ENCODE assay signal across 17 cellular contexts in genomic region chr4:76744253-76744921, GRCh38.
A peak's percentile ranks its signal among the peaks of the same experiment; 100 is the strongest.
DNase-seq lines count a peak whose midpoint lies in the region; ATAC-seq, FAIRE-seq and TF ChIP-seq lines count a peak whose summit lies in the region.
"Had no signal": no experiment of that assay in that cellular context is flagged by ENCODE, and none has a peak within 500 bp of the region (broad histone marks: within the 10 kb centered on the region; RNA-seq: fewer than 3 reads in every experiment).

No MANE protein-coding gene starts in this region.

- no peak for TF ChIP-seq RAD21 in A549 (conservative IDR thresholded peaks at IDR 0.05 in 1 of 2, IDR thresholded peaks at IDR 0.05 in 1 of 2)

- H3K27ac Mint-ChIP-seq in chondrocyte (ENCODE audit: unreplicated experiment) (peak overlapping the region; percentile 81), neural progenitor cell (no peak overlapping the region)
- no peak overlapping the region for H3K27ac Mint-ChIP-seq in activated CD4-positive, alpha-beta memory T cell treated with anti-CD3 and anti-CD28 coated beads, Interleukin-2, amount 10 ng/mL, durations not matched to agents 7 days and 5 days

- no peak for TF ChIP-seq POLR2A in A549 (IDR thresholded peaks at IDR 0.05; ENCODE audit: low read length)

- WGBS in A549 (ENCODE audit: missing lambda C conversion rate), result 88% methylated on average over 1 of the region's 1 CpG
- no CpG with 5 or more reads among the region's 1 CpG for WGBS in mesenchymal stem cell

- TF ChIP-seq EP300 in A549 (IDR thresholded peaks at IDR 0.05), result no peak

- no peak overlapping the region for H3K27ac ChIP-seq in A549
- H3K27ac ChIP-seq in mesenchymal stem cell (ENCODE audit: low read length, poor library complexity, severe bottlenecking), result peak overlapping the region; percentile 29
- H3K27ac ChIP-seq in neural progenitor cell, result no peak overlapping the region
- H3K27ac ChIP-seq: HL-60, left lung had no signal

- no peak overlapping the region for H4K8ac ChIP-seq in mesenchymal stem cell (ENCODE audit: low read length)

- H2AK5ac ChIP-seq in mesenchymal stem cell (ENCODE audit: low read length, severe bottlenecking), result no peak overlapping the region

- H3F3A ChIP-seq in Loucy (ENCODE audit: low read depth) (no peaks in the 10 kb centered on the region), neural progenitor cell (ENCODE audit: low read depth) (no peaks in the 10 kb centered on the region)

- no peaks in the 10 kb centered on the region for H4K20me1 ChIP-seq in Loucy (ENCODE audit: insufficient read depth, low read length, poor library complexity, severe bottlenecking)
- peaks cover 19% of the 10 kb centered on the region for H4K20me1 ChIP-seq in neural progenitor cell (ENCODE audit: low read depth)

- H3K18ac ChIP-seq in mesenchymal stem cell (ENCODE audit: low read depth in 1 of 2, low read length in 2 of 2), result peak overlapping the region in 1 of 2 experiments; percentile 30

- ATAC-seq in A549, result no peak
- ATAC-seq: left lung; Right ventricle myocardium inferior; sciatic nerve; stimulated activated naive CD8-positive, alpha-beta T cell treated with anti-CD3 and anti-CD28 coated beads, Interleukin-15, Interleukin-2, amounts not matched to agents 100 U/mL and 50 U/mL, for 24 hours had no signal

- POLR2A ChIA-PET in A549 (lab: Yijun Ruan, JAX), result no interaction called here
- POLR2A ChIA-PET in activated CD4-positive, alpha-beta memory T cell treated with anti-CD3 and anti-CD28 coated beads, Interleukin-2, amount 10 ng/mL, durations not matched to agents 7 days and 5 days (lab: Charles Lee), result no interaction called here

- peaks cover 6% of the 10 kb centered on the region for H3K36me3 Mint-ChIP-seq in chondrocyte (ENCODE audit: low read depth)
- peaks cover 20% of the 10 kb centered on the region for H3K36me3 Mint-ChIP-seq in neural progenitor cell
- H3K36me3 Mint-ChIP-seq in activated CD4-positive, alpha-beta memory T cell treated with anti-CD3 and anti-CD28 coated beads, Interleukin-2, amount 10 ng/mL, durations not matched to agents 7 days and 5 days (ENCODE audit: low read depth), result no peaks in the 10 kb centered on the region

- no peak overlapping the region for H2BK15ac ChIP-seq in mesenchymal stem cell (ENCODE audit: low read depth, poor library complexity, severe bottlenecking)

- CTCF ChIA-PET in A549 (lab: Yijun Ruan, JAX), result interaction anchor here (1.2 to 1.9 kb wide), 7 partner anchors 9 to 233 kb away, joined by 3 to 6 read pairs (median 4); no protein-coding TSS in a partner anchor
- CTCF ChIA-PET in activated CD4-positive, alpha-beta memory T cell treated with anti-CD3 and anti-CD28 coated beads, Interleukin-2, amount 10 ng/mL, durations not matched to agents 7 days and 5 days (lab: Charles Lee), result no interaction called here

- H3K9me3 Mint-ChIP-seq in chondrocyte (ENCODE audit: low read depth) (no peaks in the 10 kb centered on the region), neural progenitor cell (no peaks in the 10 kb centered on the region)
- H3K9me3 Mint-ChIP-seq in activated CD4-positive, alpha-beta memory T cell treated with anti-CD3 and anti-CD28 coated beads, Interleukin-2, amount 10 ng/mL, durations not matched to agents 7 days and 5 days, result no peaks in the 10 kb centered on the region
- H3K9me3 Mint-ChIP-seq: neural crest cell had no signal

- H3K9me3 ChIP-seq in A549 (no peaks in the 10 kb centered on the region), Loucy (ENCODE audit: insufficient read depth, low read depth, low read length) (no peaks in the 10 kb centered on the region), mesenchymal stem cell (ENCODE audit: control insufficient read depth, low read length) (no peaks in the 10 kb centered on the region), neural progenitor cell (ENCODE audit: low read depth) (no peaks in the 10 kb centered on the region)
- H3K9me3 ChIP-seq: left lung had no signal

- H2BK5ac ChIP-seq in mesenchymal stem cell (ENCODE audit: low read depth, low read length, poor library complexity, severe bottlenecking), result no peak overlapping the region

- H3K27me3 ChIP-seq in Loucy (ENCODE audit: insufficient read depth, low read length, poor library complexity, severe bottlenecking) (no peaks in the 10 kb centered on the region), mesenchymal stem cell (ENCODE audit: control insufficient read depth in 1 of 2, insufficient read depth in 1 of 2, low read length in 2 of 2) (no peaks in the 10 kb centered on the region), neural progenitor cell (no peaks in the 10 kb centered on the region)
- H3K27me3 ChIP-seq: left lung had no signal

- H3K4me1 ChIP-seq in A549 (peaks cover 21% of the 10 kb centered on the region; the same call in 2 of the 3 replicates), Loucy (ENCODE audit: insufficient read depth, low read length, poor library complexity, severe bottlenecking) (peaks cover 32% of the 10 kb centered on the region), mesenchymal stem cell (ENCODE audit: control insufficient read depth, insufficient read depth, low read depth, low read length) (peaks cover 2% of the 10 kb centered on the region), neural progenitor cell (peaks cover 11% of the 10 kb centered on the region)

- H3K36me3 ChIP-seq in Loucy (ENCODE audit: insufficient read depth, low read length), result no peaks in the 10 kb centered on the region
- peaks cover 0 to 25% of the 10 kb centered on the region in 2 experiments for H3K36me3 ChIP-seq in mesenchymal stem cell (ENCODE audit: control insufficient read depth in 1 of 2, insufficient read depth in 2 of 2, low read depth in 1 of 2, low read length in 2 of 2)
- no peaks in the 10 kb centered on the region for H3K36me3 ChIP-seq in neural progenitor cell

- H3K4me2 ChIP-seq in A549, result no peak overlapping the region
- H3K4me2 ChIP-seq in Loucy (ENCODE audit: low read depth, low read length, poor library complexity, severe bottlenecking), result peak overlapping the region; percentile 45
- no peak overlapping the region for H3K4me2 ChIP-seq in mesenchymal stem cell (ENCODE audit: low read length, poor library complexity, severe bottlenecking)
- no peak overlapping the region for H3K4me2 ChIP-seq in neural progenitor cell

- H3K9ac ChIP-seq in Loucy (ENCODE audit: low read depth, low read length, poor library complexity, severe bottlenecking) (peak overlapping the region; percentile 39), mesenchymal stem cell (ENCODE audit: low read length) (no peak overlapping the region), neural progenitor cell (no peak overlapping the region)

- H3K23ac ChIP-seq in mesenchymal stem cell (ENCODE audit: low read length in 2 of 2), result no peak overlapping the region

- no peak overlapping the region for H2BK120ac ChIP-seq in mesenchymal stem cell (ENCODE audit: low read depth, low read length)

- no peak overlapping the region for H3K4me3 Mint-ChIP-seq in chondrocyte (ENCODE audit: unreplicated experiment)
- no peak overlapping the region for H3K4me3 Mint-ChIP-seq in neural progenitor cell
- no peak overlapping the region for H3K4me3 Mint-ChIP-seq in activated CD4-positive, alpha-beta memory T cell treated with anti-CD3 and anti-CD28 coated beads, Interleukin-2, amount 10 ng/mL, durations not matched to agents 7 days and 5 days
- H3K4me3 Mint-ChIP-seq: neural crest cell had no signal

- TF ChIP-seq CTCF in A549 (IDR thresholded peaks at IDR 0.05) (no peak), Loucy (conservative IDR thresholded peaks at IDR 0.05; ENCODE audit: low read length) (no peak), chondrocyte (IDR thresholded peaks at IDR 0.05) (peak; percentile 14), neural progenitor cell (IDR thresholded peaks at IDR 0.05) (no peak)

- H3K4ac ChIP-seq in mesenchymal stem cell (ENCODE audit: low read depth in 1 of 2, low read length in 2 of 2), result no peak overlapping the region

- no peak for DNase-seq in A549 (ENCODE audit: low read depth in 1 of 2, low spot score in 1 of 2)
- DNase-seq in chondrocyte (ENCODE audit: low spot score), result no peak
- peak; percentile 65 for DNase-seq in mesenchymal stem cell
- no peak for DNase-seq in midbrain (lab: John Stamatoyannopoulos, UW)
- no peak for DNase-seq in neural progenitor cell (ENCODE audit: low spot score)
- no peak for DNase-seq in activated CD8-positive, alpha-beta memory T cell treated with anti-CD3 and anti-CD28 coated beads for 24 hours
- DNase-seq in activated CD4-positive, alpha-beta memory T cell treated with anti-CD3 and anti-CD28 coated beads, Interleukin-2, amount 10 ng/mL, durations not matched to agents 7 days and 5 days, result no peak
- DNase-seq: activated naive CD4-positive, alpha-beta T cell; left lung; NCI-H2107; stimulated activated naive CD8-positive, alpha-beta T cell treated with anti-CD3 and anti-CD28 coated beads, Interleukin-15, Interleukin-2, amounts not matched to agents 100 U/mL and 50 U/mL, for 24 hours had no signal

- peaks cover 11% of the 10 kb centered on the region for H3K79me1 ChIP-seq in mesenchymal stem cell (replicated peaks; ENCODE audit: low read length, poor library complexity, severe bottlenecking)

- no peak overlapping the region for H4K91ac ChIP-seq in mesenchymal stem cell (ENCODE audit: low read length)

- H3K27me3 Mint-ChIP-seq in chondrocyte (ENCODE audit: low read depth) (no peaks in the 10 kb centered on the region), neural progenitor cell (ENCODE audit: insufficient read depth, low read depth) (no peaks in the 10 kb centered on the region)
- H3K27me3 Mint-ChIP-seq in activated CD4-positive, alpha-beta memory T cell treated with anti-CD3 and anti-CD28 coated beads, Interleukin-2, amount 10 ng/mL, durations not matched to agents 7 days and 5 days, result peaks cover 12% of the 10 kb centered on the region

- H3K14ac ChIP-seq in mesenchymal stem cell (ENCODE audit: low read length in 2 of 2), result no peak overlapping the region

- H3K4me3 ChIP-seq in A549 (no peak overlapping the region), Loucy (ENCODE audit: low read length, poor library complexity, severe bottlenecking) (no peak overlapping the region), mesenchymal stem cell (ENCODE audit: insufficient read depth in 1 of 2, low read depth in 1 of 2, low read length in 2 of 2) (no peak overlapping the region), neural progenitor cell (no peak overlapping the region)
- H3K4me3 ChIP-seq: left lung had no signal

- no peaks in the 10 kb centered on the region for H3K9me2 ChIP-seq in Loucy (replicated peaks; ENCODE audit: low read depth, low read length)

- no peak for FAIRE-seq in A549 (lab: Jason Lieb, UNC)
- FAIRE-seq: A204.1 had no signal

- H3K79me2 ChIP-seq in Loucy (ENCODE audit: insufficient read depth, low read length) (no peaks in the 10 kb centered on the region), neural progenitor cell (ENCODE audit: low read depth) (peaks cover 21% of the 10 kb centered on the region)

- no peak overlapping the region for H2BK12ac ChIP-seq in mesenchymal stem cell (ENCODE audit: low read length in 2 of 2)

- H3K4me1 Mint-ChIP-seq in chondrocyte (ENCODE audit: low read depth) (peaks cover 49% of the 10 kb centered on the region), neural progenitor cell (peaks cover 41% of the 10 kb centered on the region)
- H3K4me1 Mint-ChIP-seq in activated CD4-positive, alpha-beta memory T cell treated with anti-CD3 and anti-CD28 coated beads, Interleukin-2, amount 10 ng/mL, durations not matched to agents 7 days and 5 days, result no peaks in the 10 kb centered on the region

- peak overlapping the region; percentile 17; the same call in 1 of the 2 replicates for H2AFZ ChIP-seq in Loucy (ENCODE audit: low read length)
- no peak overlapping the region for H2AFZ ChIP-seq in mesenchymal stem cell (ENCODE audit: low read depth, low read length)
- no peak overlapping the region for H2AFZ ChIP-seq in neural progenitor cell (replicated peaks)
